Comparison of ENCODE assay signal across 1 cellular context in the genomic region with DNA sequence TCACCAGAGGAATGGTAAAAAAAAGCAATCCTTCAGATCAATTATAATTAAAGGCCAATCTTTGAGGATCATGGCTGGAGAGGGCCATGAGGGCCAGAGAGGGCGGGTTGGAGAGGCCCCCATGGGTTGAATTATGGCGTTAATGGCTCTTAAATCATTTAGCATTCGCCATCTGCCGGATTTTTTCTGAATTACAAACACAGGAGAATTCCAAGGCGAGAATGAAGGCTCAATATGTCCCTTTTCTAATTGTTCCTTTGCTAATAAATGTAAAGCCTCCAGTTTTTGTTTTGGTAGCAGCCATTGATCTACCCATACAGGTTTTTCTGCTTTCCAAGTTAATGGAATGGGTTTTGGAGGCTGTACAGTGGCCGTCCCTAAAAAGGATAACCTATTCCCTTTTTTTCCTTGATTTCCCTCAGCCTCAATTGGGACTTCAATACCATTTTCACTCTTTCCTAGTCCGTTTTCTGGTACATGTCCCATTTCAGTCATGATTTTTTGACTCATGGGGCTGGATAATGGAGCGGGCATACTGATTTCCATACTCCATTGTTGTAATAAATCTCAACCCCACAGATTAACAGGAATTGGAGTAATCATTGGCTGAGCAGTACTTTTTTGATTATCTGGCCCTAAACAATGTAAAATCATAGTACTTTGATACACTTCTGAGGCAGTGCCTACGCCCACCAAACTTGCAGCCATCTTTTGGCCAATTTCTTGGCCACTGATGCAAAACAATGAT.
TF ChIP-seq lines count a peak whose summit lies in the region.

No MANE protein-coding gene starts in this region.

TF ChIP-seq in GM12878, 131 proteins besides CTCF, POLR2A, EP300 and RAD21:
- TF ChIP-seq USF2 (IDR thresholded peaks at IDR 0.05; ENCODE audit: borderline replicate concordance, low read depth, low read length) (no peak), SMC3 (IDR thresholded peaks at IDR 0.05; ENCODE audit: borderline replicate concordance, low read length) (peak; percentile 41; the same call in 1 of the 2 replicates), YY1 (IDR thresholded peaks at IDR 0.05; ENCODE audit: low read depth, low read length) (0 out of 2 replicates have a peak, but pooled peaks have one; percentile 43)
